8 cellular contexts compared by ENCODE assay signal in genomic region chr11:46238967-46239800, GRCh38. TPM values are rescaled to one million over a fixed set of nuclear protein-coding genes. Genes with fewer than 3 reads are reported as not detected.
DNase-seq lines count a peak whose midpoint lies in the region; ATAC-seq and TF ChIP-seq lines count a peak whose summit lies in the region.

No MANE protein-coding gene starts in this region.

- TF ChIP-seq CTCF in fibroblast of mammary gland (conservative IDR thresholded peaks at IDR 0.05; ENCODE audit: control insufficient read depth, insufficient read depth, low read depth, low read length) (peak; percentile 59), natural killer cell (IDR thresholded peaks at IDR 0.05) (peak; percentile 98)

- H3K36me3 Mint-ChIP-seq in activated T-helper 17 cell treated with anti-CD3 and anti-CD28 coated beads, Interleukin-2, amount 50 U/mL, for 72 hours (ENCODE audit: low read depth), result no peaks in the 10 kb centered on the region
- H3K36me3 Mint-ChIP-seq in natural killer cell, result no peaks in the 10 kb centered on the region
- peaks cover 0 to 1% of the 10 kb centered on the region in 2 donors for H3K36me3 Mint-ChIP-seq in stimulated activated naive B cell treated with anti-CD40 and anti-IgM and Interleukin-4, amounts not matched to agents 10 μg/mL and 1 μg/mL and 100 μg/mL, for 72 hours

- intact Hi-C loops in natural killer cell (cut with micrococcal nuclease), result loop anchor here (1.0 to 5.0 kb wide), 2 partner anchors 69 to 288 kb away; no protein-coding TSS in a partner anchor

- no peaks in the 10 kb centered on the region for H3K27me3 Mint-ChIP-seq in activated T-helper 17 cell treated with anti-CD3 and anti-CD28 coated beads, Interleukin-2, amount 50 U/mL, for 72 hours
- peaks cover 32 to 34% of the 10 kb centered on the region in 2 donors for H3K27me3 Mint-ChIP-seq in natural killer cell (ENCODE audit: low read depth in 2 of 2)
- H3K27me3 Mint-ChIP-seq in stimulated activated naive B cell treated with anti-CD40 and anti-IgM and Interleukin-4, amounts not matched to agents 10 μg/mL and 1 μg/mL and 100 μg/mL, for 72 hours, result peaks cover 44 to 59% of the 10 kb centered on the region in 2 donors

- DNase-seq in COR-L47 (lab: John Stamatoyannopoulos, UW) (peak; percentile 66), HuH-7 (ENCODE audit: low spot score) (peak; percentile 96), RPMI7951 (ENCODE audit: low read depth) (peak; percentile 83), fibroblast of mammary gland (ENCODE audit: low read depth) (peak; percentile 82), natural killer cell (peak; percentile 81)
- peak; percentile 66 for DNase-seq in stimulated activated naive B cell treated with anti-CD40 and anti-IgM and Interleukin-4, amounts not matched to agents 10 μg/mL and 1 μg/mL and 100 μg/mL, for 72 hours

- ATAC-seq in GM21390 (IDR thresholded peaks at IDR 0.05; ENCODE audit: unreplicated experiment), result peak; percentile 65
- peak; percentile 75 for ATAC-seq in activated T-helper 17 cell treated with anti-CD3 and anti-CD28 coated beads, Interleukin-2, amount 50 U/mL, for 72 hours (replicated peaks)
- ATAC-seq in natural killer cell, result peak; percentile 80 to 91 (median 80)
- ATAC-seq in stimulated activated naive B cell treated with anti-CD40 and anti-IgM and Interleukin-4, amounts not matched to agents 10 μg/mL and 1 μg/mL and 100 μg/mL, for 72 hours (replicated peaks), result peak; percentile 86 to 88

- H3K4me3 ChIP-seq in fibroblast of mammary gland (ENCODE audit: control insufficient read depth, low read depth, low read length), result peak overlapping the region; percentile 59

- peak overlapping the region; percentile 92 for H3K4me3 Mint-ChIP-seq in activated T-helper 17 cell treated with anti-CD3 and anti-CD28 coated beads, Interleukin-2, amount 50 U/mL, for 72 hours
- no peak overlapping the region for H3K4me3 Mint-ChIP-seq in natural killer cell
- peak overlapping the region; percentile 53 to 63 for H3K4me3 Mint-ChIP-seq in stimulated activated naive B cell treated with anti-CD40 and anti-IgM and Interleukin-4, amounts not matched to agents 10 μg/mL and 1 μg/mL and 100 μg/mL, for 72 hours

- H3K9me3 Mint-ChIP-seq in activated T-helper 17 cell treated with anti-CD3 and anti-CD28 coated beads, Interleukin-2, amount 50 U/mL, for 72 hours, result no peaks in the 10 kb centered on the region
- H3K9me3 Mint-ChIP-seq in natural killer cell, result no peaks in the 10 kb centered on the region
- no peaks in the 10 kb centered on the region for H3K9me3 Mint-ChIP-seq in stimulated activated naive B cell treated with anti-CD40 and anti-IgM and Interleukin-4, amounts not matched to agents 10 μg/mL and 1 μg/mL and 100 μg/mL, for 72 hours

- H3K27ac Mint-ChIP-seq in activated T-helper 17 cell treated with anti-CD3 and anti-CD28 coated beads, Interleukin-2, amount 50 U/mL, for 72 hours, result no peak overlapping the region
- H3K27ac Mint-ChIP-seq in natural killer cell, result no peak overlapping the region
- H3K27ac Mint-ChIP-seq in stimulated activated naive B cell treated with anti-CD40 and anti-IgM and Interleukin-4, amounts not matched to agents 10 μg/mL and 1 μg/mL and 100 μg/mL, for 72 hours, result no peak overlapping the region

- H3K4me1 Mint-ChIP-seq in activated T-helper 17 cell treated with anti-CD3 and anti-CD28 coated beads, Interleukin-2, amount 50 U/mL, for 72 hours, result peaks cover 14% of the 10 kb centered on the region
- H3K4me1 Mint-ChIP-seq in natural killer cell, result peaks cover 7 to 20% of the 10 kb centered on the region in 2 donors
- H3K4me1 Mint-ChIP-seq in stimulated activated naive B cell treated with anti-CD40 and anti-IgM and Interleukin-4, amounts not matched to agents 10 μg/mL and 1 μg/mL and 100 μg/mL, for 72 hours, result peaks cover 21 to 30% of the 10 kb centered on the region in 2 donors

RNA-seq across cellular contexts. Expression of gene CREB3L1, which starts 38.3 kb away (rescaled TPM):
- total RNA-seq in RPMI7951 (2014; rRNA removed; shearing (Covaris generic)), result 11.1 and 11.3 TPM in 2 replicates
- not detected for total RNA-seq in activated T-helper 17 cell treated with anti-CD3 and anti-CD28 coated beads, Interleukin-2, amount 50 U/mL, for 72 hours
- total RNA-seq in natural killer cell, result not detected

Comparison
In these comparisons a context has a peak if more than half of its experiments do, and no peak if none do; other contexts are left out.
1. Peak in every context shown above with its lines: DNase-seq, ATAC-seq and H3K4me3 ChIP-seq.